In genomic region chr5:73791389-73791788, GRCh38 we compare ENCODE assay signal across 1 cellular context.
TF ChIP-seq lines count a peak whose summit lies in the region.

No MANE protein-coding gene starts in this region.

TF ChIP-seq in IMR-90, 13 proteins besides CTCF, POLR2A, EP300 and RAD21 (continued from another document):
- no peak for TF ChIP-seq ELK1 (IDR thresholded peaks at IDR 0.05; ENCODE audit: borderline replicate concordance, low read depth, low read length)
